In genomic region chr17:78454346-78454745, GRCh38 we compare ENCODE assay signal across 4 cellular contexts.
"Had no signal": no experiment of that assay in that cellular context is flagged by ENCODE, and none has a peak within 500 bp of the region (broad histone marks: within the 10 kb centered on the region; RNA-seq: fewer than 3 reads in every experiment).

No MANE protein-coding gene starts in this region.

- ATAC-seq: GM23338 had no signal

- H3K27ac Mint-ChIP-seq: GM23338, H9 had no signal

- H3K4me3 Mint-ChIP-seq: GM23338, H9 had no signal

- H3K4me1 Mint-ChIP-seq: GM23338, H9 had no signal

- DNase-seq: H9, HCEC 1CT, IMR-90 had no signal

- H3K4me2 ChIP-seq: GM23338 had no signal

- H2AFZ ChIP-seq: GM23338 had no signal

- H3K9me3 Mint-ChIP-seq: GM23338, H9 had no signal

- H3K4me3 ChIP-seq: GM23338 had no signal
